In the genomic region with DNA sequence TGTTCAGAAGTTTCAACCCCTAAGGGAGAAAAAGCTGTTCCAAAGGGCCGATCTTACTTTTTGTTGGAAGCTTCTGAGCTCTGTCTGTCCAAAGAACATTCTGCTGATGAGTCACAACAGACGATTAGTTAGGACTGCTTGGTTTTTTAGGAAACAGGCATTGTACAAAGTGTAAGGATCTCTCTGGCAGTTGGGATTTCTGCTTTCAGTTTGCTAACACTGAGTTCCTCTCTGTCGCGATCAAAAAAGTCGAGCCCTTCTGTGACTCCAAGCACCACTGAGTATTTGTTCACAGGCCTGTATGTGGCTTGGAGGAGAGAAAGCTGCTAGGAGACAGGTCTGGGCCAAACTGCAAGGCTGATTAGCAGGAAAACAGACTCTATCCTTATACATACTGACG, we compare ENCODE assay signal across 9 cellular contexts.
DNase-seq lines count a peak whose midpoint lies in the region; ATAC-seq and TF ChIP-seq lines count a peak whose summit lies in the region.
"Had no signal": no experiment of that assay in that cellular context is flagged by ENCODE, and none has a peak within 500 bp of the region (broad histone marks: within the 10 kb centered on the region; RNA-seq: fewer than 3 reads in every experiment).

No MANE protein-coding gene starts in this region.

- CTCF ChIA-PET in WTC11 (lab: Charles Lee), result interaction anchor here (1.5 kb wide), 1 partner anchor 121 kb away, joined by 4 read pairs; no protein-coding TSS in a partner anchor

- WGBS in psoas muscle, 3 donors, result 12 to 28% (median 13%) methylated on average over 6 of the region's 6 CpGs

- TF ChIP-seq CTCF in WTC11 (IDR thresholded peaks at IDR 0.05), result no peak
- TF ChIP-seq CTCF in psoas muscle (IDR thresholded peaks at IDR 0.05), result no peak

- no peak overlapping the region for H3K27ac Mint-ChIP-seq in WTC11
- no peak overlapping the region for H3K27ac Mint-ChIP-seq in activated naive CD8-positive, alpha-beta T cell treated with anti-CD3 and anti-CD28 coated beads for 36 hours

- POLR2A ChIA-PET in WTC11 (lab: Charles Lee), result no interaction called here

- H3K9me3 Mint-ChIP-seq in WTC11, result no peaks in the 10 kb centered on the region
- H3K9me3 Mint-ChIP-seq in activated naive CD8-positive, alpha-beta T cell treated with anti-CD3 and anti-CD28 coated beads for 36 hours, result no peaks in the 10 kb centered on the region

- no peaks in the 10 kb centered on the region for H3K36me3 ChIP-seq in psoas muscle (ENCODE audit: insufficient read depth in 1 of 2, low read depth in 1 of 2)

- no peak overlapping the region for H3K4me3 Mint-ChIP-seq in WTC11
- no peak overlapping the region for H3K4me3 Mint-ChIP-seq in activated naive CD8-positive, alpha-beta T cell treated with anti-CD3 and anti-CD28 coated beads for 36 hours

- ATAC-seq in WTC11 (peak; percentile 39; the same call in 1 of the 2 replicates), psoas muscle (peak; percentile 41 to 66 (median 45)), HG02763 (IDR thresholded peaks at IDR 0.05; ENCODE audit: unreplicated experiment) (no peak), GM18511 (IDR thresholded peaks at IDR 0.05; ENCODE audit: unreplicated experiment) (no peak), HG02970 (IDR thresholded peaks at IDR 0.05; ENCODE audit: low FRiP score, unreplicated experiment) (no peak)

- no peaks in the 10 kb centered on the region for H3K36me3 Mint-ChIP-seq in WTC11
- H3K36me3 Mint-ChIP-seq in activated naive CD8-positive, alpha-beta T cell treated with anti-CD3 and anti-CD28 coated beads for 36 hours, result no peaks in the 10 kb centered on the region

- no peaks in the 10 kb centered on the region for H3K9me3 ChIP-seq in psoas muscle

- peaks cover 9% of the 10 kb centered on the region; the same call in 1 of the 2 replicates for H3K27me3 Mint-ChIP-seq in WTC11 (ENCODE audit: low read depth)
- H3K27me3 Mint-ChIP-seq in activated naive CD8-positive, alpha-beta T cell treated with anti-CD3 and anti-CD28 coated beads for 36 hours, result peaks cover 5% of the 10 kb centered on the region

- peak overlapping the region; percentile 31 for H3K4me3 ChIP-seq in psoas muscle

- DNase-seq in EH (ENCODE audit: low read depth) (peak; percentile 76), WTC11 (ENCODE audit: low spot score) (no peak), glomerular visceral epithelial cell (ENCODE audit: extremely low spot score) (peak; percentile 15), psoas muscle (no peak)
- no peak for DNase-seq in activated naive CD8-positive, alpha-beta T cell treated with anti-CD3 and anti-CD28 coated beads for 36 hours
- DNase-seq: activated CD8-positive, alpha-beta memory T cell treated with anti-CD3 and anti-CD28 coated beads for 24 hours had no signal

- no peaks in the 10 kb centered on the region for H3K27me3 ChIP-seq in psoas muscle (ENCODE audit: insufficient read depth in 3 of 3, low read length in 2 of 3)

- peak overlapping the region; percentile 95 for H3K27ac ChIP-seq in psoas muscle

- peaks cover 61% of the 10 kb centered on the region for H3K4me1 ChIP-seq in psoas muscle

- peaks cover 16% of the 10 kb centered on the region for H3K4me1 Mint-ChIP-seq in WTC11
- H3K4me1 Mint-ChIP-seq in activated naive CD8-positive, alpha-beta T cell treated with anti-CD3 and anti-CD28 coated beads for 36 hours, result no peaks in the 10 kb centered on the region

- intact Hi-C loops in psoas muscle (cut with DNase I), result loop anchor here in 1 of 2 donors (2.0 kb wide), 1 partner anchor 122 kb away; no protein-coding TSS in a partner anchor

TF ChIP-seq in WTC11, 78 proteins besides CTCF, POLR2A, EP300 and RAD21 (continues in another document):
- TF ChIP-seq, protein P1, sequence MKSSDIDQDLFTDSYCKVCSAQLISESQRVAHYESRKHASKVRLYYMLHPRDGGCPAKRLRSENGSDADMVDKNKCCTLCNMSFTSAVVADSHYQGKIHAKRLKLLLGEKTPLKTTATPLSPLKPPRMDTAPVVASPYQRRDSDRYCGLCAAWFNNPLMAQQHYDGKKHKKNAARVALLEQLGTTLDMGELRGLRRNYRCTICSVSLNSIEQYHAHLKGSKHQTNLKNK (CRISPR knock-in tag; IDR thresholded peaks at IDR 0.05), result no peak
- TF ChIP-seq FOXK1 (CRISPR knock-in tag; IDR thresholded peaks at IDR 0.05) (no peak), MYBL2 (CRISPR knock-in tag; IDR thresholded peaks at IDR 0.05) (no peak), ZNF671 (CRISPR knock-in tag; IDR thresholded peaks at IDR 0.05) (no peak), TEAD4 (CRISPR knock-in tag; IDR thresholded peaks at IDR 0.05) (no peak), ZNF317 (CRISPR knock-in tag; IDR thresholded peaks at IDR 0.05; ENCODE audit: borderline replicate concordance, low read depth) (no peak), RORB (CRISPR knock-in tag; IDR thresholded peaks at IDR 0.05) (no peak)
- TF ChIP-seq, protein P2, sequence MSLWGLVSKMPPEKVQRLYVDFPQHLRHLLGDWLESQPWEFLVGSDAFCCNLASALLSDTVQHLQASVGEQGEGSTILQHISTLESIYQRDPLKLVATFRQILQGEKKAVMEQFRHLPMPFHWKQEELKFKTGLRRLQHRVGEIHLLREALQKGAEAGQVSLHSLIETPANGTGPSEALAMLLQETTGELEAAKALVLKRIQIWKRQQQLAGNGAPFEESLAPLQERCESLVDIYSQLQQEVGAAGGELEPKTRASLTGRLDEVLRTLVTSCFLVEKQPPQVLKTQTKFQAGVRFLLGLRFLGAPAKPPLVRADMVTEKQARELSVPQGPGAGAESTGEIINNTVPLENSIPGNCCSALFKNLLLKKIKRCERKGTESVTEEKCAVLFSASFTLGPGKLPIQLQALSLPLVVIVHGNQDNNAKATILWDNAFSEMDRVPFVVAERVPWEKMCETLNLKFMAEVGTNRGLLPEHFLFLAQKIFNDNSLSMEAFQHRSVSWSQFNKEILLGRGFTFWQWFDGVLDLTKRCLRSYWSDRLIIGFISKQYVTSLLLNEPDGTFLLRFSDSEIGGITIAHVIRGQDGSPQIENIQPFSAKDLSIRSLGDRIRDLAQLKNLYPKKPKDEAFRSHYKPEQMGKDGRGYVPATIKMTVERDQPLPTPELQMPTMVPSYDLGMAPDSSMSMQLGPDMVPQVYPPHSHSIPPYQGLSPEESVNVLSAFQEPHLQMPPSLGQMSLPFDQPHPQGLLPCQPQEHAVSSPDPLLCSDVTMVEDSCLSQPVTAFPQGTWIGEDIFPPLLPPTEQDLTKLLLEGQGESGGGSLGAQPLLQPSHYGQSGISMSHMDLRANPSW (CRISPR knock-in tag; conservative IDR thresholded peaks at IDR 0.05; ENCODE audit: low read depth), result no peak
- TF ChIP-seq, protein P3, sequence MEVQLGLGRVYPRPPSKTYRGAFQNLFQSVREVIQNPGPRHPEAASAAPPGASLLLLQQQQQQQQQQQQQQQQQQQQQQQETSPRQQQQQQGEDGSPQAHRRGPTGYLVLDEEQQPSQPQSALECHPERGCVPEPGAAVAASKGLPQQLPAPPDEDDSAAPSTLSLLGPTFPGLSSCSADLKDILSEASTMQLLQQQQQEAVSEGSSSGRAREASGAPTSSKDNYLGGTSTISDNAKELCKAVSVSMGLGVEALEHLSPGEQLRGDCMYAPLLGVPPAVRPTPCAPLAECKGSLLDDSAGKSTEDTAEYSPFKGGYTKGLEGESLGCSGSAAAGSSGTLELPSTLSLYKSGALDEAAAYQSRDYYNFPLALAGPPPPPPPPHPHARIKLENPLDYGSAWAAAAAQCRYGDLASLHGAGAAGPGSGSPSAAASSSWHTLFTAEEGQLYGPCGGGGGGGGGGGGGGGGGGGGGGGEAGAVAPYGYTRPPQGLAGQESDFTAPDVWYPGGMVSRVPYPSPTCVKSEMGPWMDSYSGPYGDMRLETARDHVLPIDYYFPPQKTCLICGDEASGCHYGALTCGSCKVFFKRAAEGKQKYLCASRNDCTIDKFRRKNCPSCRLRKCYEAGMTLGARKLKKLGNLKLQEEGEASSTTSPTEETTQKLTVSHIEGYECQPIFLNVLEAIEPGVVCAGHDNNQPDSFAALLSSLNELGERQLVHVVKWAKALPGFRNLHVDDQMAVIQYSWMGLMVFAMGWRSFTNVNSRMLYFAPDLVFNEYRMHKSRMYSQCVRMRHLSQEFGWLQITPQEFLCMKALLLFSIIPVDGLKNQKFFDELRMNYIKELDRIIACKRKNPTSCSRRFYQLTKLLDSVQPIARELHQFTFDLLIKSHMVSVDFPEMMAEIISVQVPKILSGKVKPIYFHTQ (CRISPR knock-in tag; IDR thresholded peaks at IDR 0.05), result no peak
- TF ChIP-seq, protein P4, sequence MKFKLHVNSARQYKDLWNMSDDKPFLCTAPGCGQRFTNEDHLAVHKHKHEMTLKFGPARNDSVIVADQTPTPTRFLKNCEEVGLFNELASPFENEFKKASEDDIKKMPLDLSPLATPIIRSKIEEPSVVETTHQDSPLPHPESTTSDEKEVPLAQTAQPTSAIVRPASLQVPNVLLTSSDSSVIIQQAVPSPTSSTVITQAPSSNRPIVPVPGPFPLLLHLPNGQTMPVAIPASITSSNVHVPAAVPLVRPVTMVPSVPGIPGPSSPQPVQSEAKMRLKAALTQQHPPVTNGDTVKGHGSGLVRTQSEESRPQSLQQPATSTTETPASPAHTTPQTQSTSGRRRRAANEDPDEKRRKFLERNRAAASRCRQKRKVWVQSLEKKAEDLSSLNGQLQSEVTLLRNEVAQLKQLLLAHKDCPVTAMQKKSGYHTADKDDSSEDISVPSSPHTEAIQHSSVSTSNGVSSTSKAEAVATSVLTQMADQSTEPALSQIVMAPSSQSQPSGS (CRISPR knock-in tag; IDR thresholded peaks at IDR 0.05; ENCODE audit: borderline replicate concordance, low read depth), result no peak
- TF ChIP-seq, protein P5, sequence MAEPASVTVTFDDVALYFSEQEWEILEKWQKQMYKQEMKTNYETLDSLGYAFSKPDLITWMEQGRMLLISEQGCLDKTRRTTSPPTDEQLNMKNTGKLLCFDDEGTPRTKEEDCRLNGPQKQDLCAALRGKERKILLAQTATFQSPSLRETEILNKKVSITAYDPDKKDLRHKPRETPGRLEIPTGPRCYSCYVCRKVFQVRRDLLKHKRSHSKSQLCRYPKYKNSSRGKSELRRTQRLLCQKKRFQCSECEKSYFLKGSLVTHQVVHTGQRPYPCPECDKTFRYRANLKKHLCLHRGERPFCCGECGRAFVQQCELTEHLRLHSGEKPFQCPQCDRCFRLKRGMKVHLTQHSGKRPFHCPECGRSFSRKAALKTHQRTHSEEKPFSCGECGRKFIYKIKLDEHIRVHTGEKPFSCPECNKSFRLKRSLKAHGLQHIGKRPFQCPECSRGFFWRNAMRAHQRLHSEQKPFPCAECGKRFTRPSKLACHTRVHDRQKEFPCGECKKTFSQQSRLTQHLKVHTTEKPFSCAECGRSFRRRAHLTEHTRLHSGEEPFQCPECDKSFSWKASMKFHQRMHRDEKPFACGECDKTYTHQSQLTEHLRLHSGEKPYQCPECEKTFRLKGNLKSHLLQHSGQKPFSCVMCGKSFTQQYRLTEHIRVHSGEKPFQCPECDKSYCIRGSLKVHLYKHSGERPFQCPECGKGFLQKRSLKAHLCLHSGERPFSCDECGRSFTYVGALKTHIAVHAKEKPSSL (CRISPR knock-in tag; conservative IDR thresholded peaks at IDR 0.05), result no peak

Comparison
In these comparisons a context has a peak if more than half of its experiments do, and no peak if none do; other contexts are left out.
1. DNase-seq: peak in EH (single experiment) and glomerular visceral epithelial cell (single experiment); none in WTC11 (single experiment), psoas muscle (0 of 2) and activated naive CD8-positive, alpha-beta T cell treated with anti-CD3 and anti-CD28 coated beads for 36 hours (single experiment).
2. ATAC-seq: peak in WTC11 (single experiment) and psoas muscle (4 of 4); none in HG02763 (single experiment), GM18511 (single experiment) and HG02970 (single experiment).